ENCODE assay signal across 1 cellular context in genomic region chr17:38970804-38971203, GRCh38.
TF ChIP-seq lines count a peak whose summit lies in the region.

No MANE protein-coding gene starts in this region.

TF ChIP-seq in H1, 55 proteins besides CTCF, POLR2A, EP300 and RAD21:
- no peak for TF ChIP-seq ASH2L (IDR thresholded peaks at IDR 0.05; ENCODE audit: low read length)
- no peak for TF ChIP-seq EZH2 (IDR thresholded peaks at IDR 0.05; ENCODE audit: low read depth, low read length, severe bottlenecking)
- TF ChIP-seq HDAC6 (IDR thresholded peaks at IDR 0.05; ENCODE audit: low read depth, low read length) = no peak
- no peak for TF ChIP-seq KDM1A (IDR thresholded peaks at IDR 0.05; ENCODE audit: borderline replicate concordance, low read length)
- no peak for TF ChIP-seq CHD7 (IDR thresholded peaks at IDR 0.05; ENCODE audit: insufficient replicate concordance, low read length)
- TF ChIP-seq TAF7 (optimal IDR thresholded peaks at IDR 0.05; ENCODE audit: borderline replicate concordance, low read depth, low read length) = no peak
